ENCODE assay signal across 1 cellular context in genomic region chr9:114501786-114502682, GRCh38.
TF ChIP-seq lines count a peak whose summit lies in the region.

No MANE protein-coding gene starts in this region.

TF ChIP-seq in HepG2, 621 proteins besides CTCF, POLR2A, EP300 and RAD21 (continued from another document):
- TF ChIP-seq EZH2 (conservative IDR thresholded peaks at IDR 0.05; ENCODE audit: low read depth, low read length) (no peak), ZNF652 (CRISPR knock-in tag; IDR thresholded peaks at IDR 0.05; ENCODE audit: borderline replicate concordance, low read depth) (peak; percentile 19; the same call in 1 of the 2 replicates), KDM5B (CRISPR knock-in tag; IDR thresholded peaks at IDR 0.05; ENCODE audit: borderline replicate concordance) (no peak), ONECUT2 (CRISPR knock-in tag; IDR thresholded peaks at IDR 0.05) (no peak), ZNF484 (CRISPR knock-in tag; IDR thresholded peaks at IDR 0.05; ENCODE audit: borderline replicate concordance, low read depth) (no peak), FOXM1 (CRISPR knock-in tag; IDR thresholded peaks at IDR 0.05) (no peak), HOXA9 (CRISPR knock-in tag; IDR thresholded peaks at IDR 0.05; ENCODE audit: borderline replicate concordance) (no peak), ZNF768 (CRISPR knock-in tag; IDR thresholded peaks at IDR 0.05) (no peak; the same call in 1 of the 2 replicates), ZNF672 (CRISPR knock-in tag; IDR thresholded peaks at IDR 0.05) (no peak), YY1 (IDR thresholded peaks at IDR 0.05; ENCODE audit: insufficient read depth, insufficient replicate concordance, low read depth, low read length) (peak; percentile 84), CENPT (CRISPR knock-in tag; IDR thresholded peaks at IDR 0.05; ENCODE audit: low read depth) (no peak), NCOA1 (CRISPR knock-in tag; IDR thresholded peaks at IDR 0.05) (no peak), ZNF362 (CRISPR knock-in tag; IDR thresholded peaks at IDR 0.05; ENCODE audit: borderline replicate concordance) (no peak), ZNF546 (CRISPR knock-in tag; conservative IDR thresholded peaks at IDR 0.05) (no peak), RNF219 (CRISPR knock-in tag; IDR thresholded peaks at IDR 0.05) (no peak), HNF4A (CRISPR knock-in tag; IDR thresholded peaks at IDR 0.05) (peak; percentile 52; the same call in 1 of the 2 replicates), GZF1 (CRISPR knock-in tag; IDR thresholded peaks at IDR 0.05) (no peak), SP4 (CRISPR knock-in tag; IDR thresholded peaks at IDR 0.05) (no peak)
- TF ChIP-seq, protein P1, sequence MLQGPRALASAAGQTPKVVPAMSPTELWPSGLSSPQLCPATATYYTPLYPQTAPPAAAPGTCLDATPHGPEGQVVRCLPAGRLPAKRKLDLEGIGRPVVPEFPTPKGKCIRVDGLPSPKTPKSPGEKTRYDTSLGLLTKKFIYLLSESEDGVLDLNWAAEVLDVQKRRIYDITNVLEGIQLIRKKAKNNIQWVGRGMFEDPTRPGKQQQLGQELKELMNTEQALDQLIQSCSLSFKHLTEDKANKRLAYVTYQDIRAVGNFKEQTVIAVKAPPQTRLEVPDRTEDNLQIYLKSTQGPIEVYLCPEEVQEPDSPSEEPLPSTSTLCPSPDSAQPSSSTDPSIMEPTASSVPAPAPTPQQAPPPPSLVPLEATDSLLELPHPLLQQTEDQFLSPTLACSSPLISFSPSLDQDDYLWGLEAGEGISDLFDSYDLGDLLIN (CRISPR knock-in tag; IDR thresholded peaks at IDR 0.05; ENCODE audit: borderline replicate concordance): no peak
- TF ChIP-seq, protein P2, sequence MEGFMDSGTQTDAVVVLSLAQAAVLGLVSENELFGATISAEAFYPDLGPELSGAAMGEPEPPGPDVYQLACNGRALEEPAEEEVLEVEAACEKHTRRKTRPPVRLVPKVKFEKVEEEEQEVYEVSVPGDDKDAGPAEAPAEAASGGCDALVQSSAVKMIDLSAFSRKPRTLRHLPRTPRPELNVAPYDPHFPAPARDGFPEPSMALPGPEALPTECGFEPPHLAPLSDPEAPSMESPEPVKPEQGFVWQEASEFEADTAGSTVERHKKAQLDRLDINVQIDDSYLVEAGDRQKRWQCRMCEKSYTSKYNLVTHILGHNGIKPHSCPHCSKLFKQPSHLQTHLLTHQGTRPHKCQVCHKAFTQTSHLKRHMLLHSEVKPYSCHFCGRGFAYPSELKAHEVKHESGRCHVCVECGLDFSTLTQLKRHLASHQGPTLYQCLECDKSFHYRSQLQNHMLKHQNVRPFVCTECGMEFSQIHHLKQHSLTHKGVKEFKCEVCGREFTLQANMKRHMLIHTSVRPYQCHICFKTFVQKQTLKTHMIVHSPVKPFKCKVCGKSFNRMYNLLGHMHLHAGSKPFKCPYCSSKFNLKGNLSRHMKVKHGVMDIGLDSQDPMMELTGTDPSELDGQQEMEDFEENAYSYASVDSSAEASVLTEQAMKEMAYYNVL (CRISPR knock-in tag; IDR thresholded peaks at IDR 0.05; ENCODE audit: borderline replicate concordance): no peak
- TF ChIP-seq, protein P3, sequence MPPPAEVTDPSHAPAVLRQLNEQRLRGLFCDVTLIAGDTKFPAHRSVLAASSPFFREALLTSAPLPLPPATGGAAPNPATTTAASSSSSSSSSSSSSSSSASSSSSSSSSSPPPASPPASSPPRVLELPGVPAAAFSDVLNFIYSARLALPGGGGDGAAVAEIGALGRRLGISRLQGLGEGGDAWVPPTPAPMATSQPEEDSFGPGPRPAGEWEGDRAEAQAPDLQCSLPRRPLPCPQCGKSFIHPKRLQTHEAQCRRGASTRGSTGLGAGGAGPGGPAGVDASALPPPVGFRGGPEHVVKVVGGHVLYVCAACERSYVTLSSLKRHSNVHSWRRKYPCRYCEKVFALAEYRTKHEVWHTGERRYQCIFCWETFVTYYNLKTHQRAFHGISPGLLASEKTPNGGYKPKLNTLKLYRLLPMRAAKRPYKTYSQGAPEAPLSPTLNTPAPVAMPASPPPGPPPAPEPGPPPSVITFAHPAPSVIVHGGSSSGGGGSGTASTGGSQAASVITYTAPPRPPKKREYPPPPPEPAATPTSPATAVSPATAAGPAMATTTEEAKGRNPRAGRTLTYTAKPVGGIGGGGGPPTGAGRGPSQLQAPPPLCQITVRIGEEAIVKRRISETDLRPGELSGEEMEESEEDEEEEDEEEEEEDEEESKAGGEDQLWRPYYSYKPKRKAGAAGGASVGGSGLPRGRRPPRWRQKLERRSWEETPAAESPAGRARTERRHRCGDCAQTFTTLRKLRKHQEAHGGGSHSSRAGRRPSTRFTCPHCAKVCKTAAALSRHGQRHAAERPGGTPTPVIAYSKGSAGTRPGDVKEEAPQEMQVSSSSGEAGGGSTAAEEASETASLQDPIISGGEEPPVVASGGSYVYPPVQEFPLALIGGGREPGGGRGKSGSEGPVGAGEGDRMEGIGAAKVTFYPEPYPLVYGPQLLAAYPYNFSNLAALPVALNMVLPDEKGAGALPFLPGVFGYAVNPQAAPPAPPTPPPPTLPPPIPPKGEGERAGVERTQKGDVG (CRISPR knock-in tag; IDR thresholded peaks at IDR 0.05; ENCODE audit: borderline replicate concordance): no peak
- TF ChIP-seq, protein P4, sequence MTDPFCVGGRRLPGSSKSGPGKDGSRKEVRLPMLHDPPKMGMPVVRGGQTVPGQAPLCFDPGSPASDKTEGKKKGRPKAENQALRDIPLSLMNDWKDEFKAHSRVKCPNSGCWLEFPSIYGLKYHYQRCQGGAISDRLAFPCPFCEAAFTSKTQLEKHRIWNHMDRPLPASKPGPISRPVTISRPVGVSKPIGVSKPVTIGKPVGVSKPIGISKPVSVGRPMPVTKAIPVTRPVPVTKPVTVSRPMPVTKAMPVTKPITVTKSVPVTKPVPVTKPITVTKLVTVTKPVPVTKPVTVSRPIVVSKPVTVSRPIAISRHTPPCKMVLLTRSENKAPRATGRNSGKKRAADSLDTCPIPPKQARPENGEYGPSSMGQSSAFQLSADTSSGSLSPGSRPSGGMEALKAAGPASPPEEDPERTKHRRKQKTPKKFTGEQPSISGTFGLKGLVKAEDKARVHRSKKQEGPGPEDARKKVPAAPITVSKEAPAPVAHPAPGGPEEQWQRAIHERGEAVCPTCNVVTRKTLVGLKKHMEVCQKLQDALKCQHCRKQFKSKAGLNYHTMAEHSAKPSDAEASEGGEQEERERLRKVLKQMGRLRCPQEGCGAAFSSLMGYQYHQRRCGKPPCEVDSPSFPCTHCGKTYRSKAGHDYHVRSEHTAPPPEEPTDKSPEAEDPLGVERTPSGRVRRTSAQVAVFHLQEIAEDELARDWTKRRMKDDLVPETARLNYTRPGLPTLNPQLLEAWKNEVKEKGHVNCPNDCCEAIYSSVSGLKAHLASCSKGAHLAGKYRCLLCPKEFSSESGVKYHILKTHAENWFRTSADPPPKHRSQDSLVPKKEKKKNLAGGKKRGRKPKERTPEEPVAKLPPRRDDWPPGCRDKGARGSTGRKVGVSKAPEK (CRISPR knock-in tag; IDR thresholded peaks at IDR 0.05; ENCODE audit: borderline replicate concordance): no peak
